Comparison of ENCODE assay signal across 8 cellular contexts in the genomic region with DNA sequence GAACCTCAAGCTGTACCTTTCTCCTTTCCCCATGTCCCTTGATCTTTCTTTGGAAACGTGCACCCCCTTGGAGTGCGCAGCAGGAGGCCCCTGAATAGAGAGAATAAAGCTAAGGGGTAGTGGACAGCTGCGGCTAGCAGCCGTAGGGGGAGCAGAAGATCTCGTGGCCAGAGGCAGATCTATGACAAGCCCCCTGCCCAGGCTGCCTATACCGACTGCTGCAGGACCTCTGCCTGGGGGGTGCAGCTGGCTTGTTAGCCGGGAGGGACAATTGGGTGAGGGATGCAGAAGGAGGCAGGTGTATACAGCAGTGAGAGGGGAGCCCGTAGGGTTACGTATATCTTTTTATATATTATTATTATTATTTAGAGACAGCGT. TPM values are rescaled to one million over a fixed set of nuclear protein-coding genes. Genes with fewer than 3 reads are reported as not detected.
DNase-seq lines count a peak whose midpoint lies in the region; ATAC-seq and TF ChIP-seq lines count a peak whose summit lies in the region.
"Not testable (repeated sequence)": the region's sequence is repeated elsewhere in the genome, so short reads cannot be mapped to it uniquely, and the experiment has no call there.

No MANE protein-coding gene starts in this region.

- not testable (repeated sequence) for H3K27me3 ChIP-seq in DND-41 (ENCODE audit: insufficient read depth, low read length, poor library complexity); OCI-LY1 (ENCODE audit: insufficient read depth, low read length)

- H3K79me2 ChIP-seq in DND-41 (ENCODE audit: insufficient read depth, low read length); OCI-LY1 (ENCODE audit: insufficient read depth, low read length): not testable (repeated sequence)

- H3F3A ChIP-seq in OCI-LY1 (ENCODE audit: insufficient read depth, low read length): not testable (repeated sequence)

- H3K27me3 Mint-ChIP-seq in activated naive CD8-positive, alpha-beta T cell treated with anti-CD3 and anti-CD28 coated beads, Interleukin-2, amount 50 U/mL, for 24 hours; naive thymus-derived CD8-positive, alpha-beta T cell: not testable (repeated sequence)

- not testable (repeated sequence) for H3K36me3 Mint-ChIP-seq in activated naive CD8-positive, alpha-beta T cell treated with anti-CD3 and anti-CD28 coated beads, Interleukin-2, amount 50 U/mL, for 24 hours (ENCODE audit: low read depth); naive thymus-derived CD8-positive, alpha-beta T cell

- not testable (repeated sequence) for H3K4me1 Mint-ChIP-seq in activated naive CD8-positive, alpha-beta T cell treated with anti-CD3 and anti-CD28 coated beads, Interleukin-2, amount 50 U/mL, for 24 hours; naive thymus-derived CD8-positive, alpha-beta T cell

- H3K9me3 ChIP-seq in DND-41 (ENCODE audit: insufficient read depth, low read length, severe bottlenecking); OCI-LY1 (ENCODE audit: low read length): not testable (repeated sequence)

- H3K27ac Mint-ChIP-seq in activated naive CD8-positive, alpha-beta T cell treated with anti-CD3 and anti-CD28 coated beads, Interleukin-2, amount 50 U/mL, for 24 hours: not testable (repeated sequence)
- peak overlapping the region in 1 of 10 donors; percentile 84 for H3K27ac Mint-ChIP-seq in naive thymus-derived CD8-positive, alpha-beta T cell

- not testable (repeated sequence) for H3K9me3 Mint-ChIP-seq in activated naive CD8-positive, alpha-beta T cell treated with anti-CD3 and anti-CD28 coated beads, Interleukin-2, amount 50 U/mL, for 24 hours; naive thymus-derived CD8-positive, alpha-beta T cell

- peak overlapping the region; percentile 75 for H2AFZ ChIP-seq in DND-41 (ENCODE audit: low read depth, low read length)
- not testable (repeated sequence) for H2AFZ ChIP-seq in OCI-LY1 (ENCODE audit: low read length)

- POLR2A ChIA-PET in naive thymus-derived CD8-positive, alpha-beta T cell (lab: Charles Lee): not testable (repeated sequence)

- not testable (repeated sequence) for H3K9me2 ChIP-seq in OCI-LY1 (ENCODE audit: low read depth, low read length)

- not testable (repeated sequence) for H3K4me1 ChIP-seq in DND-41 (ENCODE audit: insufficient read depth, low read length); OCI-LY1 (ENCODE audit: insufficient read depth, low read length, severe bottlenecking)

- H3K36me3 ChIP-seq in DND-41 (ENCODE audit: insufficient read depth, low read length); OCI-LY1 (ENCODE audit: insufficient read depth, low read length): not testable (repeated sequence)

- not testable (repeated sequence) for DNase-seq in DND-41; activated naive CD8-positive, alpha-beta T cell treated with anti-CD3 and anti-CD28 coated beads, Interleukin-2, amount 50 U/mL, for 24 hours; naive thymus-derived CD8-positive, alpha-beta T cell

- peak overlapping the region; percentile 41 for H3K9ac ChIP-seq in DND-41 (ENCODE audit: low read depth, low read length)
- H3K9ac ChIP-seq in OCI-LY1 (ENCODE audit: low read length): not testable (repeated sequence)

- H3K4me3 Mint-ChIP-seq in activated naive CD8-positive, alpha-beta T cell treated with anti-CD3 and anti-CD28 coated beads, Interleukin-2, amount 50 U/mL, for 24 hours: not testable (repeated sequence)
- peak overlapping the region in 1 of 10 donors; percentile 66 for H3K4me3 Mint-ChIP-seq in naive thymus-derived CD8-positive, alpha-beta T cell

- H3K27ac ChIP-seq in DND-41 (ENCODE audit: low read length) (peak overlapping the region; percentile 60; the same call in 1 of the 2 replicates), OCI-LY1 (ENCODE audit: low read depth, low read length, poor library complexity, severe bottlenecking) (peak overlapping the region; percentile 36)

- ATAC-seq in DND-41 (ENCODE audit: insufficient read depth, low read depth): peak; percentile 39
- ATAC-seq in GM19324 (IDR thresholded peaks at IDR 0.05; ENCODE audit: low FRiP score, unreplicated experiment): peak; percentile 10
- peak; percentile 19 for ATAC-seq in GM21576 (IDR thresholded peaks at IDR 0.05; ENCODE audit: unreplicated experiment)
- peak; percentile 24 for ATAC-seq in HG02884 (IDR thresholded peaks at IDR 0.05; ENCODE audit: unreplicated experiment)
- ATAC-seq in HG03196 (IDR thresholded peaks at IDR 0.05; ENCODE audit: unreplicated experiment): peak; percentile 21
- ATAC-seq in activated naive CD8-positive, alpha-beta T cell treated with anti-CD3 and anti-CD28 coated beads, Interleukin-2, amount 50 U/mL, for 24 hours: peak; percentile 26
- peak; percentile 5 to 14 for ATAC-seq in naive thymus-derived CD8-positive, alpha-beta T cell

- not testable (repeated sequence) for TF ChIP-seq CTCF in DND-41 (IDR thresholded peaks at IDR 0.05; ENCODE audit: borderline replicate concordance, extremely low read depth, low read length, poor library complexity, severe bottlenecking); OCI-LY1 (IDR thresholded peaks at IDR 0.05; ENCODE audit: low read length)

- not testable (repeated sequence) for H4K20me1 ChIP-seq in DND-41 (ENCODE audit: insufficient read depth, low read length); OCI-LY1 (ENCODE audit: insufficient read depth, low read length)

- peak overlapping the region; percentile 52; the same call in 1 of the 2 replicates for H3K4me2 ChIP-seq in DND-41 (ENCODE audit: insufficient read depth, low read length)
- H3K4me2 ChIP-seq in OCI-LY1 (ENCODE audit: low read length): peak overlapping the region; percentile 52; the same call in 1 of the 2 replicates

- H3K4me3 ChIP-seq in DND-41 (ENCODE audit: low read depth in 1 of 2, low read length in 2 of 2): peak overlapping the region in 1 of 2 experiments; percentile 48; a peak in 2 of 4 replicates
- H3K4me3 ChIP-seq in OCI-LY1 (ENCODE audit: low read depth, low read length, poor library complexity, severe bottlenecking): not testable (repeated sequence)

RNA-seq across cellular contexts. Expression of gene POLR2J, which starts 0.5 kb away (rescaled TPM):
- 10 to 100 TPM; 44.3 to 44.4 TPM for total RNA-seq in naive thymus-derived CD8-positive, alpha-beta T cell
- polyA plus RNA-seq in naive thymus-derived CD8-positive, alpha-beta T cell: 100 to 1,000 TPM in 2 of 3 donors, 10 to 100 TPM in 1; 65.6 to 112 (median 103) TPM

RNA-seq across cellular contexts. Expression of gene LRWD1, which starts 14.4 kb away (rescaled TPM):
- total RNA-seq in naive thymus-derived CD8-positive, alpha-beta T cell: 10 to 100 TPM; 21.6 to 23.6 TPM
- polyA plus RNA-seq in naive thymus-derived CD8-positive, alpha-beta T cell: 10 to 100 TPM in 2 of 3 donors, 1 to 10 TPM in 1; 7.2 to 14.5 (median 11.4) TPM

RNA-seq across cellular contexts. Expression of gene ALKBH4, which starts 14.5 kb away (rescaled TPM):
- total RNA-seq in naive thymus-derived CD8-positive, alpha-beta T cell: 10 to 100 TPM in 1 of 2 experiments, 1 to 10 TPM in 1; 9.9 to 12.9 TPM
- polyA plus RNA-seq in naive thymus-derived CD8-positive, alpha-beta T cell: 10 to 100 TPM; 14.8 to 17.3 (median 16.4) TPM

RNA-seq across cellular contexts. Expression of gene RASA4B, which starts 38.4 kb away (rescaled TPM):
- total RNA-seq in naive thymus-derived CD8-positive, alpha-beta T cell: 10 to 100 TPM; 31.9 to 35.0 TPM
- polyA plus RNA-seq in naive thymus-derived CD8-positive, alpha-beta T cell: 10 to 100 TPM in 1 of 3 donors, 1 to 10 TPM in 2; 7.8 to 15.7 (median 8.7) TPM

RNA-seq across cellular contexts. Expression of gene ORAI2, which starts 45.8 kb away (rescaled TPM):
- total RNA-seq in naive thymus-derived CD8-positive, alpha-beta T cell: 10 to 100 TPM; 29.1 to 33.6 TPM
- polyA plus RNA-seq in naive thymus-derived CD8-positive, alpha-beta T cell: 10 to 100 TPM; 35.9 to 54.4 (median 37.2) TPM
